Comparison of ENCODE assay signal across 11 cellular contexts in the genomic region with DNA sequence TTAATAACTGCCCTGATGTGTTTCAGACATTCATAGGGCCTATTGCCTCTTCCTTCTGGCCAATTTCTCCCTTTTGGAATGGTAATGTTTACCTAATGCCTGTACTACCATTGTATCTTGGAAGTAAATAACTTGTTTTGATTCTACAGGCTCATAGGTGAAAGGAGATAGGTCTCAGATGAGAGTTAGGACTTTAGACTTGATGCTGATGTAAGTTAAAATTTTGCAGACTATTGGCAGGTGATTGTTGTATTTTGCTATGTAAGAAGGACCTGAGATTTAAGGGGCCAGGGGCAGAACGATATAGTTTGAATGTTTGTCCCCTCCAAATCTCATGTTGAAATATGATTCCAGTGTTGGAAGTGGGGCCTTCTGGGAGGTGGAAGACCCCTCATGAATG.
"Had no signal": no experiment of that assay in that cellular context is flagged by ENCODE, and none has a peak within 500 bp of the region (broad histone marks: within the 10 kb centered on the region; RNA-seq: fewer than 3 reads in every experiment).

No MANE protein-coding gene starts in this region.

- H3K4me2 ChIP-seq: GM23338 had no signal

- H3K9ac ChIP-seq: GM23248 had no signal

- H3K36me3 ChIP-seq: HAP-1 had no signal

- H3K4me1 ChIP-seq: HAP-1 had no signal

- H2AFZ ChIP-seq: GM23248, GM23338 had no signal

- H3K9me3 ChIP-seq: HAP-1 had no signal

- H3K4me3 ChIP-seq: GM23248, GM23338, HAP-1 had no signal

- ATAC-seq: GM23338, HCT116 had no signal

- FAIRE-seq: H1, H54 had no signal

- H3K27ac ChIP-seq: GM23248 had no signal

- DNase-seq: GM23248, GOT3, H7, H9, HCEC 1CT, HFFc6 had no signal
